15 cellular contexts compared by ENCODE assay signal in the genomic region with DNA sequence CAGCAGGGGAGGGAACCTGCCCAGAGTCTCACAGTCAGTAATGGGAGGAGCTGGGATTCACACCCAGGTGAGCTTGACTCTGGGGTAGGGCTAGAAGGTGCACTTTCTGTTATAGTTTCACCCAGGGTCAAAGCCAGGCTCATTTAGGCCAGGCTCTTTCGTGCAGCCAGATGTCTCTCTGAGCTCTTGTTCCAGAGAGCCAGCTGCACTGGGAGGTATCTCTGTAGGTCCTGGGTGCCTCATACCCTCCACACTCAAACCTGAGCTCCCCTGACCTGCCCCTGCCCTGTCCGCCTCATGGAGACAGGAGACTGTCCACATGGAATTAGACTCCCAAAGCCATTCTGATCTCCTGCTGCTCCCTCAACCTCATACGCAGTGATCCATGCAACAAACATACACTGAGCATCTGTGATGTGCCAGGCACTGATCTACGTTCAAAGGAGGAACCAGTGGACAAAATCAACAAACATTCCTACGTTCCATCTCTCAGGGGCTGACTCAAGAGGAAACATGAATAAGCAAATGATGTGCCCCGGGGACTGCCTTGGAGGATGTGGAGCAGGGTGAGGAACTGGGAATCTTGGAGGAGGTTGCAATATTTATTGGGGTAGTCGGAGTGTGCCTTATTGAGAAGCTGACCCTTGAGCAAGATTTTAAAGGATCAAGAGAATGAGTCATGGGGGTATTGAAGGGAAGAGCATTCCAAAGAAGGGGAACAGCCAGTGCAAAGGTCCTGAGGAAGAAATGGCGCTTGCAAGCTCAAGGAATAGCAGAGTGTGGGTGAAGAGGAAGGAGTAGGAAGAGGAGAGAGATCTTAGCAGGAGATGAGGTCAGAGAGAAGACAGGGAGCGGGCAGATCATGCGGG.
DNase-seq lines count a peak whose midpoint lies in the region; ATAC-seq and TF ChIP-seq lines count a peak whose summit lies in the region.
"Had no signal": no experiment of that assay in that cellular context is flagged by ENCODE, and none has a peak within 500 bp of the region (broad histone marks: within the 10 kb centered on the region; RNA-seq: fewer than 3 reads in every experiment).

No MANE protein-coding gene starts in this region.

- no peak overlapping the region for H2BK12ac ChIP-seq in neuronal stem cell (ENCODE audit: low read length)

- H3K4me3 Mint-ChIP-seq in type B pancreatic cell, result no peak overlapping the region
- H3K4me3 Mint-ChIP-seq: stimulated activated naive B cell treated with anti-CD40 and anti-IgM and Interleukin-4, amounts not matched to agents 10 μg/mL and 1 μg/mL and 100 μg/mL, for 72 hours had no signal

- no peaks in the 10 kb centered on the region for H3K27me3 ChIP-seq in colonic mucosa
- H3K27me3 ChIP-seq in neuronal stem cell (ENCODE audit: control insufficient read depth in 3 of 3, insufficient read depth in 3 of 3, low read depth in 1 of 3, low read length in 3 of 3), result peaks cover 0 to 2% (median 0%) of the 10 kb centered on the region in 3 experiments

- no peak for ATAC-seq in HG02642 (IDR thresholded peaks at IDR 0.05; ENCODE audit: poor library complexity, unreplicated experiment)
- ATAC-seq: stimulated activated naive B cell treated with anti-CD40 and anti-IgM and Interleukin-4, amounts not matched to agents 10 μg/mL and 1 μg/mL and 100 μg/mL, for 72 hours had no signal

- peaks cover 5% of the 10 kb centered on the region for H3K4me1 Mint-ChIP-seq in type B pancreatic cell (ENCODE audit: unreplicated experiment)

- H2BK15ac ChIP-seq in neuronal stem cell (ENCODE audit: low read length), result no peak overlapping the region

- no peak overlapping the region for H2BK120ac ChIP-seq in neuronal stem cell (ENCODE audit: low read depth, low read length)

- H3K27ac Mint-ChIP-seq in type B pancreatic cell, result no peak overlapping the region
- H3K27ac Mint-ChIP-seq: stimulated activated naive B cell treated with anti-CD40 and anti-IgM and Interleukin-4, amounts not matched to agents 10 μg/mL and 1 μg/mL and 100 μg/mL, for 72 hours had no signal

- H2AFZ ChIP-seq in neuronal stem cell (ENCODE audit: low read length), result no peak overlapping the region

- no peak for TF ChIP-seq CTCF in colonic mucosa (IDR thresholded peaks at IDR 0.05)
- TF ChIP-seq CTCF in type B pancreatic cell (conservative IDR thresholded peaks at IDR 0.05), result no peak

- DNase-seq in ELR (ENCODE audit: low read depth) (peak; percentile 98), NCI-H460 (ENCODE audit: extremely low read depth, low read depth) (peak; percentile 45), colonic mucosa (peak; percentile 11), neuronal stem cell (ENCODE audit: low spot score) (no peak), GF-D8 (lab: John Stamatoyannopoulos, UW) (no peak), type B pancreatic cell (ENCODE audit: extremely low spot score, unreplicated experiment) (no peak), activated T-cell treated with anti-CD3 and anti-CD28 coated beads for 4 hours (no peak)
- DNase-seq: central memory CD4-positive, alpha-beta T cell; DND-41; hippocampal formation; midbrain; NCI-H526 treated with DMSO at 0.1 percent for 48 hours; small intestine; stimulated activated naive B cell treated with anti-CD40 and anti-IgM and Interleukin-4, amounts not matched to agents 10 μg/mL and 1 μg/mL and 100 μg/mL, for 72 hours had no signal

- no CpG with 5 or more reads among the region's 10 CpGs for WGBS in neuronal stem cell (ENCODE audit: extremely low coverage in 2 of 2, insufficient read length in 2 of 2, insufficient replicate concordance in 1 of 2), 2 donors

- no peaks in the 10 kb centered on the region for H3K36me3 Mint-ChIP-seq in type B pancreatic cell
- H3K36me3 Mint-ChIP-seq: stimulated activated naive B cell treated with anti-CD40 and anti-IgM and Interleukin-4, amounts not matched to agents 10 μg/mL and 1 μg/mL and 100 μg/mL, for 72 hours had no signal

- H3K4me1 ChIP-seq in colonic mucosa (no peaks in the 10 kb centered on the region), neuronal stem cell (ENCODE audit: control insufficient read depth in 2 of 2, insufficient read depth in 1 of 2, low read depth in 1 of 2, low read length in 2 of 2) (peaks cover 0 to 11% of the 10 kb centered on the region in 2 donors)

- no peaks in the 10 kb centered on the region for H3K79me1 ChIP-seq in neuronal stem cell (ENCODE audit: low read depth, low read length)

- H4K91ac ChIP-seq in neuronal stem cell (ENCODE audit: low read depth, low read length, poor library complexity), result no peak overlapping the region

- no peaks in the 10 kb centered on the region for H3K9me3 Mint-ChIP-seq in type B pancreatic cell
- H3K9me3 Mint-ChIP-seq: stimulated activated naive B cell treated with anti-CD40 and anti-IgM and Interleukin-4, amounts not matched to agents 10 μg/mL and 1 μg/mL and 100 μg/mL, for 72 hours had no signal

- no peak overlapping the region for H3K4me2 ChIP-seq in neuronal stem cell (ENCODE audit: insufficient read depth, low read length, poor library complexity, severe bottlenecking)

- H2BK5ac ChIP-seq in neuronal stem cell (ENCODE audit: low read length), result no peak overlapping the region

- H3K4me3 ChIP-seq in colonic mucosa, result no peak overlapping the region
- H3K4me3 ChIP-seq in neuronal stem cell (ENCODE audit: low read length in 2 of 2), result no peak overlapping the region

- H3K23ac ChIP-seq in neuronal stem cell (ENCODE audit: low read depth, low read length, poor library complexity), result peak overlapping the region; percentile 5

- peaks cover 16% of the 10 kb centered on the region for H3K27me3 Mint-ChIP-seq in type B pancreatic cell

- no peak overlapping the region for H3K18ac ChIP-seq in neuronal stem cell (ENCODE audit: low read length)

- peak overlapping the region; percentile 58 for H4K8ac ChIP-seq in neuronal stem cell (ENCODE audit: low read depth, low read length)

- H3K14ac ChIP-seq in neuronal stem cell (ENCODE audit: low read length), result no peak overlapping the region

- H3K4ac ChIP-seq in neuronal stem cell (ENCODE audit: low read length), result no peak overlapping the region

- H3K9me3 ChIP-seq in colonic mucosa, result no peaks in the 10 kb centered on the region
- no peaks in the 10 kb centered on the region for H3K9me3 ChIP-seq in neuronal stem cell (replicated peaks in 1 of 2; ENCODE audit: control insufficient read depth in 2 of 2, insufficient read depth in 1 of 2, low read depth in 1 of 2, low read length in 2 of 2)

- no peak overlapping the region for H2AK5ac ChIP-seq in neuronal stem cell (ENCODE audit: low read depth, low read length)

- no peak overlapping the region for H3K9ac ChIP-seq in colonic mucosa (ENCODE audit: low read depth in 2 of 2, low read length in 2 of 2)
- no peak overlapping the region for H3K9ac ChIP-seq in neuronal stem cell (ENCODE audit: low read depth, low read length, poor library complexity)

- no peaks in the 10 kb centered on the region for H3K36me3 ChIP-seq in colonic mucosa
- no peaks in the 10 kb centered on the region for H3K36me3 ChIP-seq in neuronal stem cell (replicated peaks in 1 of 2; ENCODE audit: control insufficient read depth in 2 of 2, insufficient read depth in 2 of 2, low read length in 2 of 2)

- intact Hi-C loops in colonic mucosa (cut with DNase I), result loop anchor here (10.0 kb wide), 1 partner anchor 231 kb away; no protein-coding TSS in a partner anchor

- H3K27ac ChIP-seq in colonic mucosa (no peak overlapping the region), neuronal stem cell (replicated peaks; ENCODE audit: low read length) (no peak overlapping the region)

Comparison
In these comparisons a context has a peak if more than half of its experiments do, and no peak if none do; other contexts are left out.
1. DNase-seq: peak in ELR (single experiment), NCI-H460 (single experiment) and colonic mucosa (single experiment); none in neuronal stem cell (single experiment), GF-D8 (single experiment), type B pancreatic cell (single experiment) and activated T-cell treated with anti-CD3 and anti-CD28 coated beads for 4 hours (single experiment).